9 cellular contexts compared by ENCODE assay signal in genomic region chr2:238573065-238573778, GRCh38.
DNase-seq lines count a peak whose midpoint lies in the region; ATAC-seq and TF ChIP-seq lines count a peak whose summit lies in the region.
"Had no signal": no experiment of that assay in that cellular context is flagged by ENCODE, and none has a peak within 500 bp of the region (broad histone marks: within the 10 kb centered on the region; RNA-seq: fewer than 3 reads in every experiment).

No MANE protein-coding gene starts in this region.

- H3K4me3 ChIP-seq in NB4 (ENCODE audit: low read depth, low read length): no peak overlapping the region
- H3K4me3 ChIP-seq in epithelial cell of proximal tubule (ENCODE audit: low read depth, low read length): no peak overlapping the region
- H3K4me3 ChIP-seq: BLaER1 treated with 17β-estradiol and CSF1 and Interleukin-3, amounts not matched to agents 10 nM and 100 nM had no signal

- no peak for ATAC-seq in HG02623 (IDR thresholded peaks at IDR 0.05; ENCODE audit: unreplicated experiment)
- no peak for ATAC-seq in HG03378 (IDR thresholded peaks at IDR 0.05; ENCODE audit: unreplicated experiment)

- TF ChIP-seq CTCF in NB4 (IDR thresholded peaks at IDR 0.05; ENCODE audit: low read depth, low read length) (peak; percentile 83), epithelial cell of proximal tubule (conservative IDR thresholded peaks at IDR 0.05; ENCODE audit: low read depth, low read length) (peak; percentile 67)

- DNase-seq in NCI-H146 (lab: John Stamatoyannopoulos, UW): peak; percentile 20
- no peak for DNase-seq in NCI-H146 treated with DMSO at 0.1 percent for 48 hours (lab: John Stamatoyannopoulos, UW; ENCODE audit: unreplicated experiment)
- peak; percentile 19 for DNase-seq in NB4 (ENCODE audit: low read depth)
- no peak for DNase-seq in epithelial cell of proximal tubule (ENCODE audit: low read depth)
- peak in 2 of 3 donors; percentile 3 to 10 for DNase-seq in stimulated activated CD4-positive, alpha-beta T cell treated with anti-CD3 and anti-CD28 coated beads, Interleukin-12 subunit alpha, Interleukin-12 subunit beta, amount 100 ng/mL, for 48 hours (ENCODE audit: low read depth in 2 of 3, low spot score in 1 of 3)
- DNase-seq in GOT3 (lab: John Stamatoyannopoulos, UW): no peak

- TF ChIP-seq POLR2A in NB4 (IDR thresholded peaks at IDR 0.05; ENCODE audit: extremely low read depth, insufficient read length): no peak

Comparison
In these comparisons a context has a peak if more than half of its experiments do, and no peak if none do; other contexts are left out.
1. DNase-seq: peak in NCI-H146 (single experiment), NB4 (single experiment) and stimulated activated CD4-positive, alpha-beta T cell treated with anti-CD3 and anti-CD28 coated beads, Interleukin-12 subunit alpha, Interleukin-12 subunit beta, amount 100 ng/mL, for 48 hours (2 of 3); none in NCI-H146 treated with DMSO at 0.1 percent for 48 hours (single experiment), epithelial cell of proximal tubule (single experiment) and GOT3 (single experiment).